In the genomic region with DNA sequence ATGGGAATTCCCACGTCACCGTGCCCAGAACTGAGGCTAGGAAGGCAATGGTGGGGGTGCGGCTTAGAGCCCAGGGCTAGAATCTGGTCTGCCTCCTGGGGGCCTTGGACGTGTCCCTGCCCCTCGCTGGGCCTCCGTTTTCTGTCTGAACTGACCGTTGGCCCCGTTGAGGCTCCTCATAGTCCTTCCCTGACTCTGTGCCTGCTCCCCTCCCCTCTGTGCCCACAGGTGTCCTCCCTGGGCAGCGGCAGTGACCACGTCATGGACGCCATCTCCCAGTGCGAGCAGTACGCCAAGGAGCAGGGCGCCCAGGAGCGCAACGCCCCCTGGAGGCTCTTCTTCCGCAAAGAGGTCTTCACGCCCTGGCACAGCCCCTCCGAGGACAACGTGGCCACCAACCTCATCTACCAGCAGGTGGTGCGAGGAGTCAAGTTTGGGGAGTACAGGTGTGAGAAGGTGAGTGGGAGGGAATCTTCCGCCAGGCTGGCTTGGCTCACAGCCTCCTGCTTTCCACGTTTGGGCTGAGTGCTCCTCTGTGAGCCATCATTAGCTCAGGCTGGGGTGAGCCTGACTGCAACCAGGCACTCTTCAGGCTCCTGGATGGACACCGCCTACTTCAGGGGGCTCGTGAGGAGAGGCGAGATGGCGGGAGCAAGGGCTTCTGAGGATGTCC, we compare ENCODE assay signal across 8 cellular contexts.
DNase-seq lines count a peak whose midpoint lies in the region; ATAC-seq and TF ChIP-seq lines count a peak whose summit lies in the region.

No MANE protein-coding gene starts in this region.

- no peaks in the 10 kb centered on the region for H3K9me3 Mint-ChIP-seq in progenitor cell of endocrine pancreas (ENCODE audit: low read depth)

- H3K4me3 Mint-ChIP-seq in progenitor cell of endocrine pancreas (ENCODE audit: low read depth): no peak overlapping the region

- TF ChIP-seq POLR2A in esophagus muscularis mucosa (IDR thresholded peaks at IDR 0.05; ENCODE audit: low read depth): no peak

- H3K4me1 Mint-ChIP-seq in progenitor cell of endocrine pancreas (ENCODE audit: low read depth): peaks cover 1% of the 10 kb centered on the region

- peak; percentile 18 for DNase-seq in NCI-H345 (lab: John Stamatoyannopoulos, UW)
- no peak for DNase-seq in NCI-H345 treated with DMSO at 0.1 percent for 48 hours (lab: John Stamatoyannopoulos, UW; ENCODE audit: unreplicated experiment)
- DNase-seq in NCI-H2029 (lab: John Stamatoyannopoulos, UW): peak; percentile 92
- DNase-seq in activated CD8-positive, alpha-beta memory T cell treated with anti-CD3 and anti-CD28 coated beads for 1 hour (ENCODE audit: extremely low read depth in 1 of 2, low read depth in 1 of 2): peak; percentile 5 to 12
- DNase-seq in esophagus muscularis mucosa (ENCODE audit: extremely low spot score): no peak
- DNase-seq in progenitor cell of endocrine pancreas (ENCODE audit: low spot score, unreplicated experiment): peak; percentile 92
- DNase-seq in C1 segment of cervical spinal cord (lab: John Stamatoyannopoulos, UW): no peak

- H3K27ac ChIP-seq in esophagus muscularis mucosa (replicated peaks in 1 of 4): no peak overlapping the region

- no peak for ATAC-seq in GM19328 (IDR thresholded peaks at IDR 0.05; ENCODE audit: unreplicated experiment)

- TF ChIP-seq EP300 in esophagus muscularis mucosa (IDR thresholded peaks at IDR 0.05): no peak

- H3K36me3 Mint-ChIP-seq in progenitor cell of endocrine pancreas (ENCODE audit: insufficient read depth): no peaks in the 10 kb centered on the region

- no peaks in the 10 kb centered on the region for H3K36me3 ChIP-seq in esophagus muscularis mucosa

- no peak overlapping the region for H3K4me3 ChIP-seq in esophagus muscularis mucosa

- WGBS in esophagus muscularis mucosa: 43% methylated on average over 21 of the region's 27 CpGs

- peak in 2 of 3 experiments; percentile 23 to 25 for TF ChIP-seq CTCF in esophagus muscularis mucosa (IDR thresholded peaks at IDR 0.05)
- peak; percentile 99 for TF ChIP-seq CTCF in progenitor cell of endocrine pancreas (IDR thresholded peaks at IDR 0.05; ENCODE audit: unreplicated experiment)

- peak overlapping the region; percentile 63 for H3K27ac Mint-ChIP-seq in progenitor cell of endocrine pancreas

- H3K9me3 ChIP-seq in esophagus muscularis mucosa: no peaks in the 10 kb centered on the region

- peaks cover 0 to 27% (median 0%) of the 10 kb centered on the region in 4 donors for H3K27me3 ChIP-seq in esophagus muscularis mucosa

- intact Hi-C loops in esophagus muscularis mucosa (cut with DNase I): loop anchor here (5.0 kb wide), 1 partner anchor 355 kb away; no protein-coding TSS in a partner anchor

- no peaks in the 10 kb centered on the region for H3K4me1 ChIP-seq in esophagus muscularis mucosa

- H3K27me3 Mint-ChIP-seq in progenitor cell of endocrine pancreas: peaks cover 3% of the 10 kb centered on the region

Comparison
In these comparisons a context has a peak if more than half of its experiments do, and no peak if none do; other contexts are left out.
1. DNase-seq: peak in NCI-H345 (single experiment), NCI-H2029 (single experiment), activated CD8-positive, alpha-beta memory T cell treated with anti-CD3 and anti-CD28 coated beads for 1 hour (2 of 2) and progenitor cell of endocrine pancreas (single experiment); none in NCI-H345 treated with DMSO at 0.1 percent for 48 hours (single experiment), esophagus muscularis mucosa (single experiment) and C1 segment of cervical spinal cord (0 of 14).